ENCODE assay signal across 8 cellular contexts in genomic region chr16:2883027-2883846, GRCh38. TPM values are rescaled to one million over a fixed set of nuclear protein-coding genes. Genes with fewer than 3 reads are reported as not detected.
DNase-seq lines count a peak whose midpoint lies in the region; TF ChIP-seq lines count a peak whose summit lies in the region.

FLYWCH2 (plus strand) TSS chr16:2883215; CDS start chr16:2896450, 13,235 bp downstream.

- POLR2A ChIA-PET in activated CD8-positive, alpha-beta memory T cell treated with anti-CD3 and anti-CD28 coated beads for 36 hours (lab: Charles Lee): interaction anchor here (0.6 to 1.2 kb wide), 4 partner anchors 15 to 623 kb away, joined by 3 to 9 read pairs (median 5); partner anchors contain the start of gene FLYWCH1

- peaks cover 17% of the 10 kb centered on the region for H3K4me1 ChIP-seq in effector memory CD4-positive, alpha-beta T cell (ENCODE audit: control insufficient read depth, insufficient read depth, low read length, poor library complexity, severe bottlenecking)

- H3K36me3 ChIP-seq in effector memory CD4-positive, alpha-beta T cell (ENCODE audit: control insufficient read depth, insufficient read depth, low read length): no peaks in the 10 kb centered on the region

- H3K4me3 ChIP-seq in effector memory CD4-positive, alpha-beta T cell (ENCODE audit: insufficient read depth, low read depth, low read length, poor library complexity, severe bottlenecking): peak within 1 kb of the TSS; percentile 87

- H3K27me3 ChIP-seq in effector memory CD4-positive, alpha-beta T cell (replicated peaks; ENCODE audit: control insufficient read depth, insufficient read depth, low read length, poor library complexity, severe bottlenecking): no peaks in the 10 kb centered on the region

- no peaks in the 10 kb centered on the region for H3K9me3 ChIP-seq in effector memory CD4-positive, alpha-beta T cell (ENCODE audit: control insufficient read depth, low read length)

- no peak for TF ChIP-seq CTCF in GM20000 (IDR thresholded peaks at IDR 0.05; ENCODE audit: extremely low read depth, missing control alignments)

- CTCF ChIA-PET in activated CD8-positive, alpha-beta memory T cell treated with anti-CD3 and anti-CD28 coated beads for 36 hours (lab: Charles Lee): interaction anchor here (0.7 to 2.3 kb wide), 8 partner anchors 11 to 149 kb away, joined by 3 to 16 read pairs (median 4); partner anchors contain the start of gene FLYWCH1

- DNase-seq in CMK (ENCODE audit: low read depth) (peak; percentile 88), GM20000 (ENCODE audit: low spot score) (peak; percentile 97), HT-29 (ENCODE audit: low spot score) (peak; percentile 95), NOMO-1 (lab: John Stamatoyannopoulos, UW; ENCODE audit: unreplicated experiment in 2 of 2) (peak; percentile 95), medulla oblongata (ENCODE audit: extremely low spot score) (peak; percentile 97)
- peak; percentile 99 to 100 (median 100) for DNase-seq in effector memory CD4-positive, alpha-beta T cell
- peak; percentile 98 for DNase-seq in stimulated activated CD8-positive, alpha-beta memory T cell treated with anti-CD3 and anti-CD28 coated beads, Interleukin-12 subunit alpha, Interleukin-12 subunit beta, amount 100 ng/mL, for 1 hour (ENCODE audit: low read depth)

- peak within 1 kb of the TSS; percentile 86 for H3K27ac ChIP-seq in effector memory CD4-positive, alpha-beta T cell (ENCODE audit: insufficient read depth, low read length, poor library complexity, severe bottlenecking)

RNA-seq across cellular contexts. Expression of gene FLYWCH2, which starts in this region (rescaled TPM):
- 47.4 and 52.2 TPM in 2 replicates for total RNA-seq in HT-29 (2014; rRNA removed; shearing (Covaris generic))
- 10 to 100 TPM; 24.4 to 27.1 TPM for total RNA-seq in activated CD8-positive, alpha-beta memory T cell treated with anti-CD3 and anti-CD28 coated beads for 36 hours

Comparison
In these comparisons a context has a peak if more than half of its experiments do, and no peak if none do; other contexts are left out.
1. Peak in every context shown above with its lines: DNase-seq, H3K4me3 ChIP-seq and H3K27ac ChIP-seq.